ENCODE assay signal across 10 cellular contexts in the genomic region with DNA sequence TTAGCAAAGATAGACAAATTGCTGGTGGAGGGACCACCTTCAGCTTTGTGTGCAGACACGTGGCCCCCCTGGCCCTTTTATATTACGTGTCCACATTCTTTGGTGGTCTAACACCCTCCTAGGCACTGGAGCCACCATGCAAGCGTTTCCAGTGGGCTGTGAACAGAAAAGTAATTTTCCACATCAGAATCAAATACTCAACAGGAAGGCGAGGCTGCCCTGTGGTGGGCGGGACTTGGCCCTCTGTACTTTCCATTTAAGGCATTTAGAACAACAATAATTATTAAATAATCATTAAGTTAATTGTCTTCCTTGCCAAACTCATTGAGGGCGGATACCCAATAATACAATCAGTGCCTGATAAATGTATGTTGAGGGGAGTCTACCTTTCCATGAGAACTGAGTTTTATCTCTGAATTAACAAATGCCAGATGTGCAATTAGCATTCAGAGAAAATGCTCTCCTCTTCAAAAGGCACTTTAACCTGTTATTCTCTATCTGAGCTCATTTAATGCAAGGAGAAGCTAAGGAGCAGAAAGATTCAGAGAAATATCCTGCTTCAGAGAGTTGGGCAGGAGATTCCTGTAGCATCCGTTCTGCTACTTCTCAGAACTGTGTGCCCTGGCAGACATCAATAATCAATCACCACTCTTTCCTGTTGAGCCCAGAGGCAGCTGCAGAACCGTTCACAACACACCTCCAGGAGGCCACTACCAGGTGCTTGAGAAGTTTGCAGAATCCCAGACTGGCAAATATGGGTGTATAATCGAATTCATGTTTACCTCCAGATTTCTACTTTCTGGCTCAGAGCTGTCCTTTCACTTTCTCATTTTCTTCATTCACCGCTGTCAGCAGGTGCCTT.
DNase-seq lines count a peak whose midpoint lies in the region; ATAC-seq, FAIRE-seq and TF ChIP-seq lines count a peak whose summit lies in the region.
"Had no signal": no experiment of that assay in that cellular context is flagged by ENCODE, and none has a peak within 500 bp of the region (broad histone marks: within the 10 kb centered on the region; RNA-seq: fewer than 3 reads in every experiment).

No MANE protein-coding gene starts in this region.

- H3K27ac ChIP-seq in A549: peak overlapping the region; percentile 14 to 86; a peak in 4 of 6 replicates
- peak overlapping the region; percentile 49 for H3K27ac ChIP-seq in duodenal mucosa (ENCODE audit: low read depth, low read length)

- 73% methylated on average over 10 of the region's 10 CpGs for WGBS in A549 (ENCODE audit: missing lambda C conversion rate)

- H3K27ac Mint-ChIP-seq in nephron: peak overlapping the region in 2 of 3 experiments; percentile 34 to 60

- H3K9me3 Mint-ChIP-seq in nephron: no peaks in the 10 kb centered on the region

- no peak for ATAC-seq in A549

- no peaks in the 10 kb centered on the region for H3K9me3 ChIP-seq in A549
- H3K9me3 ChIP-seq in duodenal mucosa (ENCODE audit: control insufficient read depth in 1 of 2, low read length in 2 of 2): no peaks in the 10 kb centered on the region

- TF ChIP-seq RAD21 in A549 (conservative IDR thresholded peaks at IDR 0.05 in 1 of 2, IDR thresholded peaks at IDR 0.05 in 1 of 2): no peak

- no peak for TF ChIP-seq CTCF in A549 (IDR thresholded peaks at IDR 0.05)
- no peak for TF ChIP-seq CTCF in nephron (IDR thresholded peaks at IDR 0.05; ENCODE audit: unreplicated experiment in 3 of 3)

- H3K4me3 ChIP-seq in A549 (no peak overlapping the region), duodenal mucosa (ENCODE audit: low read depth in 1 of 2, low read length in 2 of 2) (no peak overlapping the region)

- no peaks in the 10 kb centered on the region for H3K27me3 Mint-ChIP-seq in nephron (ENCODE audit: low read depth)

- DNase-seq in A549 (ENCODE audit: low read depth in 1 of 2, low spot score in 1 of 2) (no peak), NCI-H146 (lab: John Stamatoyannopoulos, UW) (peak; percentile 52), NCI-H524 (lab: John Stamatoyannopoulos, UW) (no peak), activated T-cell treated with anti-CD3 and anti-CD28 coated beads for 4 hours (no peak), DMS79 (lab: John Stamatoyannopoulos, UW) (no peak), superior temporal gyrus (ENCODE audit: extremely low spot score) (no peak)
- DNase-seq: NCI-H2227 treated with DMSO at 0.1 percent for 48 hours, SW 1271 had no signal

- H3K4me1 ChIP-seq in A549 (peaks cover 98% of the 10 kb centered on the region), duodenal mucosa (ENCODE audit: control insufficient read depth in 1 of 2, insufficient read depth in 2 of 2, low read length in 2 of 2) (peaks cover 85 to 90% of the 10 kb centered on the region in 2 donors)

- FAIRE-seq in A549 (lab: Jason Lieb, UNC): no peak

- peaks cover 4% of the 10 kb centered on the region for H3K36me3 Mint-ChIP-seq in nephron (ENCODE audit: low read depth)

- H3K4me1 Mint-ChIP-seq in nephron: peaks cover 38% of the 10 kb centered on the region

- POLR2A ChIA-PET in A549 (lab: Yijun Ruan, JAX): no interaction called here

- CTCF ChIA-PET in A549 (lab: Yijun Ruan, JAX): interaction anchor here (1.0 to 1.4 kb wide), 3 partner anchors 9 to 30 kb away, joined by 3 to 4 read pairs (median 3); no protein-coding TSS in a partner anchor

- TF ChIP-seq EP300 in A549 (IDR thresholded peaks at IDR 0.05): no peak

- H3K4me2 ChIP-seq in A549: peak overlapping the region; percentile 26; the same call in 2 of the 3 replicates

- peak overlapping the region in 1 of 2 donors; percentile 31 for H3K9ac ChIP-seq in duodenal mucosa (ENCODE audit: low read depth in 1 of 2, low read length in 2 of 2)

- no peak overlapping the region for H3K4me3 Mint-ChIP-seq in nephron

- no peaks in the 10 kb centered on the region for H3K36me3 ChIP-seq in duodenal mucosa (ENCODE audit: control insufficient read depth in 1 of 2, insufficient read depth in 2 of 2, low read length in 2 of 2)

- no peaks in the 10 kb centered on the region for H3K27me3 ChIP-seq in duodenal mucosa (ENCODE audit: control insufficient read depth in 1 of 2, insufficient read depth in 2 of 2, low read length in 2 of 2)

- no peak for TF ChIP-seq POLR2A in A549 (IDR thresholded peaks at IDR 0.05; ENCODE audit: low read length)

TF ChIP-seq in A549, 52 proteins besides CTCF, POLR2A, EP300 and RAD21:
- no peak for TF ChIP-seq KDM5A (IDR thresholded peaks at IDR 0.05)
